In the genomic region with DNA sequence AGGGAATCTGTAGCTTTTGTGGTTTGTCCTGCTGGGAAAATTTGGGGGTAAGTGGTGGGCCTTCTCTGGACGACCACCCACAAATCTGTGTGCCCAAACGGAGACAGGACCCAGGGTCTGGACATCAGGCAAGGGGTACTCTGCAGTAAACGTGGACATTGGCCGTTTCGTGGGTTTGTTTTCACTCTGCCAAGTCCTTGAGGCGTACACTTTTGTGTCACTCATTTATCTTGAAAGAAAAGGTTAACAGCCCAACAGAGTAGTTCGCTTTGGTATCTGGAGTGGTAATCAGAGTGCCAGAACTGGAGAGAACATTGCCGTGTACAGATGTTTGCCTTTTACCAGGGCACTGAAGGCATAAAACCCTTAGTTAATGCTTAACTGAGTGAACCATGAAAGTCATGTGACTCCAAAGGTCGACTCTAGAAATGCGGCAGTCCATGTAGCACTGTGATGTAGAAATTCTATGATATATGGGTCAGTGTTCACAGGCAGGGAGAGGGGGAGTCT, we compare ENCODE assay signal across 1 cellular context.
A peak's percentile ranks its signal among the peaks of the same experiment; 100 is the strongest.
TF ChIP-seq lines count a peak whose summit lies in the region.

No MANE protein-coding gene starts in this region.

TF ChIP-seq in HepG2, 621 proteins besides CTCF, POLR2A, EP300 and RAD21 (continued from another document and continues in another):
- TF ChIP-seq NFIB (CRISPR knock-in tag; IDR thresholded peaks at IDR 0.05; ENCODE audit: borderline replicate concordance) = no peak
- peak; percentile 68 for TF ChIP-seq ASH2L (IDR thresholded peaks at IDR 0.05; ENCODE audit: insufficient read length, low read depth, low read length)
- TF ChIP-seq ZNF337 (CRISPR knock-in tag; IDR thresholded peaks at IDR 0.05; ENCODE audit: borderline replicate concordance, low read depth) = peak; percentile 88; the same call in 1 of the 2 replicates
- TF ChIP-seq TBX2 (CRISPR knock-in tag; IDR thresholded peaks at IDR 0.05; ENCODE audit: borderline replicate concordance) = peak; percentile 61; the same call in 1 of the 2 replicates
- TF ChIP-seq, protein P1, sequence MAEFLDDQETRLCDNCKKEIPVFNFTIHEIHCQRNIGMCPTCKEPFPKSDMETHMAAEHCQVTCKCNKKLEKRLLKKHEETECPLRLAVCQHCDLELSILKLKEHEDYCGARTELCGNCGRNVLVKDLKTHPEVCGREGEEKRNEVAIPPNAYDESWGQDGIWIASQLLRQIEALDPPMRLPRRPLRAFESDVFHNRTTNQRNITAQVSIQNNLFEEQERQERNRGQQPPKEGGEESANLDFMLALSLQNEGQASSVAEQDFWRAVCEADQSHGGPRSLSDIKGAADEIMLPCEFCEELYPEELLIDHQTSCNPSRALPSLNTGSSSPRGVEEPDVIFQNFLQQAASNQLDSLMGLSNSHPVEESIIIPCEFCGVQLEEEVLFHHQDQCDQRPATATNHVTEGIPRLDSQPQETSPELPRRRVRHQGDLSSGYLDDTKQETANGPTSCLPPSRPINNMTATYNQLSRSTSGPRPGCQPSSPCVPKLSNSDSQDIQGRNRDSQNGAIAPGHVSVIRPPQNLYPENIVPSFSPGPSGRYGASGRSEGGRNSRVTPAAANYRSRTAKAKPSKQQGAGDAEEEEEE (CRISPR knock-in tag; IDR thresholded peaks at IDR 0.05; ENCODE audit: borderline replicate concordance) = 0 out of 2 replicates have a peak, but pooled peaks have one; percentile 6
- TF ChIP-seq RARG (CRISPR knock-in tag; IDR thresholded peaks at IDR 0.05; ENCODE audit: low read depth) = 0 out of 2 replicates have a peak, but pooled peaks have one; percentile 18
- TF ChIP-seq, protein P2, sequence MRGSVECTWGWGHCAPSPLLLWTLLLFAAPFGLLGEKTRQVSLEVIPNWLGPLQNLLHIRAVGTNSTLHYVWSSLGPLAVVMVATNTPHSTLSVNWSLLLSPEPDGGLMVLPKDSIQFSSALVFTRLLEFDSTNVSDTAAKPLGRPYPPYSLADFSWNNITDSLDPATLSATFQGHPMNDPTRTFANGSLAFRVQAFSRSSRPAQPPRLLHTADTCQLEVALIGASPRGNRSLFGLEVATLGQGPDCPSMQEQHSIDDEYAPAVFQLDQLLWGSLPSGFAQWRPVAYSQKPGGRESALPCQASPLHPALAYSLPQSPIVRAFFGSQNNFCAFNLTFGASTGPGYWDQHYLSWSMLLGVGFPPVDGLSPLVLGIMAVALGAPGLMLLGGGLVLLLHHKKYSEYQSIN (CRISPR knock-in tag; IDR thresholded peaks at IDR 0.05; ENCODE audit: borderline replicate concordance) = no peak
- TF ChIP-seq ZNF670 (CRISPR knock-in tag; IDR thresholded peaks at IDR 0.05; ENCODE audit: borderline replicate concordance) = no peak
- TF ChIP-seq, protein P3, sequence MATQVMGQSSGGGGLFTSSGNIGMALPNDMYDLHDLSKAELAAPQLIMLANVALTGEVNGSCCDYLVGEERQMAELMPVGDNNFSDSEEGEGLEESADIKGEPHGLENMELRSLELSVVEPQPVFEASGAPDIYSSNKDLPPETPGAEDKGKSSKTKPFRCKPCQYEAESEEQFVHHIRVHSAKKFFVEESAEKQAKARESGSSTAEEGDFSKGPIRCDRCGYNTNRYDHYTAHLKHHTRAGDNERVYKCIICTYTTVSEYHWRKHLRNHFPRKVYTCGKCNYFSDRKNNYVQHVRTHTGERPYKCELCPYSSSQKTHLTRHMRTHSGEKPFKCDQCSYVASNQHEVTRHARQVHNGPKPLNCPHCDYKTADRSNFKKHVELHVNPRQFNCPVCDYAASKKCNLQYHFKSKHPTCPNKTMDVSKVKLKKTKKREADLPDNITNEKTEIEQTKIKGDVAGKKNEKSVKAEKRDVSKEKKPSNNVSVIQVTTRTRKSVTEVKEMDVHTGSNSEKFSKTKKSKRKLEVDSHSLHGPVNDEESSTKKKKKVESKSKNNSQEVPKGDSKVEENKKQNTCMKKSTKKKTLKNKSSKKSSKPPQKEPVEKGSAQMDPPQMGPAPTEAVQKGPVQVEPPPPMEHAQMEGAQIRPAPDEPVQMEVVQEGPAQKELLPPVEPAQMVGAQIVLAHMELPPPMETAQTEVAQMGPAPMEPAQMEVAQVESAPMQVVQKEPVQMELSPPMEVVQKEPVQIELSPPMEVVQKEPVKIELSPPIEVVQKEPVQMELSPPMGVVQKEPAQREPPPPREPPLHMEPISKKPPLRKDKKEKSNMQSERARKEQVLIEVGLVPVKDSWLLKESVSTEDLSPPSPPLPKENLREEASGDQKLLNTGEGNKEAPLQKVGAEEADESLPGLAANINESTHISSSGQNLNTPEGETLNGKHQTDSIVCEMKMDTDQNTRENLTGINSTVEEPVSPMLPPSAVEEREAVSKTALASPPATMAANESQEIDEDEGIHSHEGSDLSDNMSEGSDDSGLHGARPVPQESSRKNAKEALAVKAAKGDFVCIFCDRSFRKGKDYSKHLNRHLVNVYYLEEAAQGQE (IDR thresholded peaks at IDR 0.05; ENCODE audit: borderline replicate concordance in 1 of 2, low read depth in 1 of 2, low read length in 2 of 2) = no peak
- peak; percentile 30 for TF ChIP-seq RARA (CRISPR knock-in tag; IDR thresholded peaks at IDR 0.05)
- no peak for TF ChIP-seq RXRA (CRISPR knock-in tag; IDR thresholded peaks at IDR 0.05)
- TF ChIP-seq, protein P4, sequence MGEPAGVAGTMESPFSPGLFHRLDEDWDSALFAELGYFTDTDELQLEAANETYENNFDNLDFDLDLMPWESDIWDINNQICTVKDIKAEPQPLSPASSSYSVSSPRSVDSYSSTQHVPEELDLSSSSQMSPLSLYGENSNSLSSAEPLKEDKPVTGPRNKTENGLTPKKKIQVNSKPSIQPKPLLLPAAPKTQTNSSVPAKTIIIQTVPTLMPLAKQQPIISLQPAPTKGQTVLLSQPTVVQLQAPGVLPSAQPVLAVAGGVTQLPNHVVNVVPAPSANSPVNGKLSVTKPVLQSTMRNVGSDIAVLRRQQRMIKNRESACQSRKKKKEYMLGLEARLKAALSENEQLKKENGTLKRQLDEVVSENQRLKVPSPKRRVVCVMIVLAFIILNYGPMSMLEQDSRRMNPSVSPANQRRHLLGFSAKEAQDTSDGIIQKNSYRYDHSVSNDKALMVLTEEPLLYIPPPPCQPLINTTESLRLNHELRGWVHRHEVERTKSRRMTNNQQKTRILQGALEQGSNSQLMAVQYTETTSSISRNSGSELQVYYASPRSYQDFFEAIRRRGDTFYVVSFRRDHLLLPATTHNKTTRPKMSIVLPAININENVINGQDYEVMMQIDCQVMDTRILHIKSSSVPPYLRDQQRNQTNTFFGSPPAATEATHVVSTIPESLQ (CRISPR knock-in tag; conservative IDR thresholded peaks at IDR 0.05) = no peak
- peak; percentile 42; the same call in 1 of the 2 replicates for TF ChIP-seq HOXA3 (CRISPR knock-in tag; IDR thresholded peaks at IDR 0.05)
- peak; percentile 38; the same call in 1 of the 2 replicates for TF ChIP-seq PPARG (CRISPR knock-in tag; conservative IDR thresholded peaks at IDR 0.05)
- peak; percentile 46 for TF ChIP-seq CEBPG (CRISPR knock-in tag; IDR thresholded peaks at IDR 0.05)
- TF ChIP-seq CENPT (CRISPR knock-in tag; IDR thresholded peaks at IDR 0.05; ENCODE audit: low read depth) = no peak
- TF ChIP-seq, protein P5, sequence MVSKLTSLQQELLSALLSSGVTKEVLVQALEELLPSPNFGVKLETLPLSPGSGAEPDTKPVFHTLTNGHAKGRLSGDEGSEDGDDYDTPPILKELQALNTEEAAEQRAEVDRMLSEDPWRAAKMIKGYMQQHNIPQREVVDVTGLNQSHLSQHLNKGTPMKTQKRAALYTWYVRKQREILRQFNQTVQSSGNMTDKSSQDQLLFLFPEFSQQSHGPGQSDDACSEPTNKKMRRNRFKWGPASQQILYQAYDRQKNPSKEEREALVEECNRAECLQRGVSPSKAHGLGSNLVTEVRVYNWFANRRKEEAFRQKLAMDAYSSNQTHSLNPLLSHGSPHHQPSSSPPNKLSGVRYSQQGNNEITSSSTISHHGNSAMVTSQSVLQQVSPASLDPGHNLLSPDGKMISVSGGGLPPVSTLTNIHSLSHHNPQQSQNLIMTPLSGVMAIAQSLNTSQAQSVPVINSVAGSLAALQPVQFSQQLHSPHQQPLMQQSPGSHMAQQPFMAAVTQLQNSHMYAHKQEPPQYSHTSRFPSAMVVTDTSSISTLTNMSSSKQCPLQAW (CRISPR knock-in tag; IDR thresholded peaks at IDR 0.05) = peak; percentile 97
- peak; percentile 33; the same call in 1 of the 2 replicates for TF ChIP-seq ESRRA (CRISPR knock-in tag; IDR thresholded peaks at IDR 0.05; ENCODE audit: low read depth)
- TF ChIP-seq MXI1 (IDR thresholded peaks at IDR 0.05; ENCODE audit: borderline replicate concordance, low read depth, low read length) = peak; percentile 68; the same call in 1 of the 3 replicates
- TF ChIP-seq SMC3 (IDR thresholded peaks at IDR 0.05; ENCODE audit: low read length) = peak; percentile 6; the same call in 1 of the 2 replicates
- TF ChIP-seq ELF1 (CRISPR knock-in tag; IDR thresholded peaks at IDR 0.05) = peak; percentile 25; the same call in 1 of the 2 replicates
- no peak for TF ChIP-seq MAFF (IDR thresholded peaks at IDR 0.05; ENCODE audit: low read depth, low read length)
- no peak for TF ChIP-seq NFE2L1 (CRISPR knock-in tag; IDR thresholded peaks at IDR 0.05; ENCODE audit: borderline replicate concordance)
- TF ChIP-seq SRF (IDR thresholded peaks at IDR 0.05; ENCODE audit: low read depth, low read length) = no peak
- TF ChIP-seq, protein P6, sequence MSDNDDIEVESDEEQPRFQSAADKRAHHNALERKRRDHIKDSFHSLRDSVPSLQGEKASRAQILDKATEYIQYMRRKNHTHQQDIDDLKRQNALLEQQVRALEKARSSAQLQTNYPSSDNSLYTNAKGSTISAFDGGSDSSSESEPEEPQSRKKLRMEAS (IDR thresholded peaks at IDR 0.05) = no peak; the same call in 1 of the 2 replicates
- peak; percentile 78; the same call in 1 of the 2 replicates for TF ChIP-seq SIN3A (IDR thresholded peaks at IDR 0.05; ENCODE audit: borderline replicate concordance, low read depth, low read length)
- TF ChIP-seq GABPA (IDR thresholded peaks at IDR 0.05; ENCODE audit: low read depth, low read length) = no peak
- TF ChIP-seq GABPA (CRISPR knock-in tag; IDR thresholded peaks at IDR 0.05; ENCODE audit: low read depth) = 0 out of 2 replicates have a peak, but pooled peaks have one; percentile 9
- no peak for TF ChIP-seq HNRNPL (IDR thresholded peaks at IDR 0.05; ENCODE audit: low read depth, low read length)
- TF ChIP-seq, protein P7, sequence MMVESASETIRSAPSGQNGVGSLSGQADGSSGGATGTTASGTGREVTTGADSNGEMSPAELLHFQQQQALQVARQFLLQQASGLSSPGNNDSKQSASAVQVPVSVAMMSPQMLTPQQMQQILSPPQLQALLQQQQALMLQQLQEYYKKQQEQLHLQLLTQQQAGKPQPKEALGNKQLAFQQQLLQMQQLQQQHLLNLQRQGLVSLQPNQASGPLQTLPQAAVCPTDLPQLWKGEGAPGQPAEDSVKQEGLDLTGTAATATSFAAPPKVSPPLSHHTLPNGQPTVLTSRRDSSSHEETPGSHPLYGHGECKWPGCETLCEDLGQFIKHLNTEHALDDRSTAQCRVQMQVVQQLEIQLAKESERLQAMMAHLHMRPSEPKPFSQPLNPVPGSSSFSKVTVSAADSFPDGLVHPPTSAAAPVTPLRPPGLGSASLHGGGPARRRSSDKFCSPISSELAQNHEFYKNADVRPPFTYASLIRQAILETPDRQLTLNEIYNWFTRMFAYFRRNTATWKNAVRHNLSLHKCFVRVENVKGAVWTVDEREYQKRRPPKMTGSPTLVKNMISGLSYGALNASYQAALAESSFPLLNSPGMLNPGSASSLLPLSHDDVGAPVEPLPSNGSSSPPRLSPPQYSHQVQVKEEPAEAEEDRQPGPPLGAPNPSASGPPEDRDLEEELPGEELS (CRISPR knock-in tag; IDR thresholded peaks at IDR 0.05) = peak; percentile 34; the same call in 1 of the 2 replicates
- TF ChIP-seq, protein P8, sequence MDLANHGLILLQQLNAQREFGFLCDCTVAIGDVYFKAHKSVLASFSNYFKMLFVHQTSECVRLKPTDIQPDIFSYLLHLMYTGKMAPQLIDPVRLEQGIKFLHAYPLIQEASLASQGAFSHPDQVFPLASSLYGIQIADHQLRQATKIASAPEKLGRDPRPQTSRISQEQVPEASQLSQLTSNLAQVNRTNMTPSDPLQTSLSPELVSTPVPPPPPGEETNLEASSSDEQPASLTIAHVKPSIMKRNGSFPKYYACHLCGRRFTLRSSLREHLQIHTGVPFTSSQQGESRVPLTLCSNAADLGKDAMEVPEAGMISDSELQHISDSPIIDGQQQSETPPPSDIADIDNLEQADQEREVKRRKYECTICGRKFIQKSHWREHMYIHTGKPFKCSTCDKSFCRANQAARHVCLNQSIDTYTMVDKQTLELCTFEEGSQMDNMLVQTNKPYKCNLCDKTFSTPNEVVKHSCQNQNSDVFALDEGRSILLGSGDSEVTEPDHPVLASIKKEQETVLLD (CRISPR knock-in tag; IDR thresholded peaks at IDR 0.05; ENCODE audit: low read depth) = peak; percentile 29; the same call in 1 of the 2 replicates
- TF ChIP-seq SYNCRIP (IDR thresholded peaks at IDR 0.05; ENCODE audit: insufficient read depth, low read depth, low read length) = no peak
- TF ChIP-seq, protein P9, sequence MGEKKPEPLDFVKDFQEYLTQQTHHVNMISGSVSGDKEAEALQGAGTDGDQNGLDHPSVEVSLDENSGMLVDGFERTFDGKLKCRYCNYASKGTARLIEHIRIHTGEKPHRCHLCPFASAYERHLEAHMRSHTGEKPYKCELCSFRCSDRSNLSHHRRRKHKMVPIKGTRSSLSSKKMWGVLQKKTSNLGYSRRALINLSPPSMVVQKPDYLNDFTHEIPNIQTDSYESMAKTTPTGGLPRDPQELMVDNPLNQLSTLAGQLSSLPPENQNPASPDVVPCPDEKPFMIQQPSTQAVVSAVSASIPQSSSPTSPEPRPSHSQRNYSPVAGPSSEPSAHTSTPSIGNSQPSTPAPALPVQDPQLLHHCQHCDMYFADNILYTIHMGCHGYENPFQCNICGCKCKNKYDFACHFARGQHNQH (CRISPR knock-in tag; IDR thresholded peaks at IDR 0.05) = no peak
- peak; percentile 58; the same call in 1 of the 2 replicates for TF ChIP-seq ELF4 (CRISPR knock-in tag; IDR thresholded peaks at IDR 0.05; ENCODE audit: borderline replicate concordance)
- TF ChIP-seq NFIC (IDR thresholded peaks at IDR 0.05; ENCODE audit: low read length) = 0 out of 2 replicates have a peak, but pooled peaks have one; percentile 53
- TF ChIP-seq TEAD3 (CRISPR knock-in tag; optimal IDR thresholded peaks at IDR 0.05; ENCODE audit: borderline replicate concordance) = no peak
- 0 out of 2 replicates have a peak, but pooled peaks have one; percentile 42 for TF ChIP-seq ZNF678 (CRISPR knock-in tag; IDR thresholded peaks at IDR 0.05)
- TF ChIP-seq, protein P10, sequence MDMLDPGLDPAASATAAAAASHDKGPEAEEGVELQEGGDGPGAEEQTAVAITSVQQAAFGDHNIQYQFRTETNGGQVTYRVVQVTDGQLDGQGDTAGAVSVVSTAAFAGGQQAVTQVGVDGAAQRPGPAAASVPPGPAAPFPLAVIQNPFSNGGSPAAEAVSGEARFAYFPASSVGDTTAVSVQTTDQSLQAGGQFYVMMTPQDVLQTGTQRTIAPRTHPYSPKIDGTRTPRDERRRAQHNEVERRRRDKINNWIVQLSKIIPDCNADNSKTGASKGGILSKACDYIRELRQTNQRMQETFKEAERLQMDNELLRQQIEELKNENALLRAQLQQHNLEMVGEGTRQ (IDR thresholded peaks at IDR 0.05; ENCODE audit: low read depth, low read length) = peak; percentile 74
- TF ChIP-seq, protein P10 (CRISPR knock-in tag; IDR thresholded peaks at IDR 0.05; ENCODE audit: borderline replicate concordance) = peak; percentile 84; the same call in 1 of the 2 replicates
- peak; percentile 56; the same call in 1 of the 2 replicates for TF ChIP-seq GATAD1 (CRISPR knock-in tag; IDR thresholded peaks at IDR 0.05)
